In genomic region chrX:107429090-107429489, GRCh38 we compare ENCODE assay signal across 9 cellular contexts. TPM values are rescaled to one million over a fixed set of nuclear protein-coding genes. Genes with fewer than 3 reads are reported as not detected.
DNase-seq lines count a peak whose midpoint lies in the region; ATAC-seq, FAIRE-seq and TF ChIP-seq lines count a peak whose summit lies in the region.
"Had no signal": no experiment of that assay in that cellular context is flagged by ENCODE, and none has a peak within 500 bp of the region (broad histone marks: within the 10 kb centered on the region; RNA-seq: fewer than 3 reads in every experiment).

No MANE protein-coding gene starts in this region.

- no peaks in the 10 kb centered on the region for H3K9me1 ChIP-seq in keratinocyte (ENCODE audit: control insufficient read depth, extremely low read depth, insufficient read depth, low read length)

- H3K9me3 Mint-ChIP-seq in CD4-positive, CD25-positive, alpha-beta regulatory T cell = peaks cover 0 to 2% (median 0%) of the 10 kb centered on the region in 7 donors

- H3K27ac Mint-ChIP-seq in CD4-positive, CD25-positive, alpha-beta regulatory T cell = no peak overlapping the region

- no peaks in the 10 kb centered on the region for H3K27me3 ChIP-seq in CD4-positive, CD25-positive, alpha-beta regulatory T cell (ENCODE audit: control insufficient read depth, insufficient read depth, low read length)
- H3K27me3 ChIP-seq in keratinocyte (ENCODE audit: control insufficient read depth, extremely low read depth, insufficient read depth, low read length) (no peaks in the 10 kb centered on the region), H7 (ENCODE audit: control insufficient read depth, insufficient read depth, low read length) (no peaks in the 10 kb centered on the region)

- no peaks in the 10 kb centered on the region for H3K36me3 ChIP-seq in CD4-positive, CD25-positive, alpha-beta regulatory T cell (ENCODE audit: control insufficient read depth, insufficient read depth, low read length)
- H3K36me3 ChIP-seq in keratinocyte (ENCODE audit: control insufficient read depth in 2 of 2, extremely low read depth in 1 of 2, insufficient read depth in 2 of 2, low read length in 2 of 2) (no peaks in the 10 kb centered on the region), H7 (replicated peaks; ENCODE audit: control insufficient read depth, insufficient read depth, low read length) (no peaks in the 10 kb centered on the region)

- H4K20me1 ChIP-seq in keratinocyte (ENCODE audit: control insufficient read depth, extremely low read depth, insufficient read depth, low read length) = no peaks in the 10 kb centered on the region

- no peak overlapping the region for H3K27ac ChIP-seq in CD4-positive, CD25-positive, alpha-beta regulatory T cell (ENCODE audit: insufficient read depth, low read length, poor library complexity, severe bottlenecking)
- no peak overlapping the region for H3K27ac ChIP-seq in VCaP
- no peak overlapping the region for H3K27ac ChIP-seq in keratinocyte (ENCODE audit: control insufficient read depth, insufficient read depth, low read length)
- H3K27ac ChIP-seq: parathyroid adenoma had no signal

- H3K4me3 Mint-ChIP-seq in CD4-positive, CD25-positive, alpha-beta regulatory T cell = no peak overlapping the region

- no peaks in the 10 kb centered on the region for H3K9me3 ChIP-seq in CD4-positive, CD25-positive, alpha-beta regulatory T cell (ENCODE audit: control insufficient read depth in 2 of 2, low read length in 2 of 2)
- no peaks in the 10 kb centered on the region for H3K9me3 ChIP-seq in keratinocyte (ENCODE audit: control insufficient read depth, low read depth, low read length)

- peak in 2 of 3 donors; percentile 8 to 40 for DNase-seq in CD4-positive, CD25-positive, alpha-beta regulatory T cell
- DNase-seq in GM20000 (ENCODE audit: low spot score) = no peak
- DNase-seq in keratinocyte (ENCODE audit: low read depth, low spot score) = no peak
- DNase-seq in amniotic stem cell (lab: John Stamatoyannopoulos, UW) = no peak
- no peak for DNase-seq in H7

- H3K4me1 ChIP-seq in CD4-positive, CD25-positive, alpha-beta regulatory T cell (ENCODE audit: control insufficient read depth, insufficient read depth, low read length, poor library complexity, severe bottlenecking) = no peaks in the 10 kb centered on the region
- no peaks in the 10 kb centered on the region for H3K4me1 ChIP-seq in keratinocyte (ENCODE audit: control insufficient read depth, extremely low read depth, insufficient read depth, low read length)
- H3K4me1 ChIP-seq: parathyroid adenoma had no signal

- no peak for FAIRE-seq in keratinocyte (lab: Jason Lieb, UNC)

- no peak overlapping the region for H3K4me3 ChIP-seq in CD4-positive, CD25-positive, alpha-beta regulatory T cell (ENCODE audit: low read depth, low read length)
- H3K4me3 ChIP-seq in keratinocyte (ENCODE audit: control insufficient read depth in 2 of 3, extremely low read depth in 1 of 3, insufficient read depth in 2 of 3, low read depth in 1 of 3, low read length in 3 of 3) = no peak overlapping the region
- no peak overlapping the region for H3K4me3 ChIP-seq in H7 (ENCODE audit: insufficient read depth, low read depth, low read length)

- no peak overlapping the region for H3K9ac ChIP-seq in keratinocyte (ENCODE audit: control insufficient read depth, extremely low read depth, insufficient read depth, low read length)
- H3K9ac ChIP-seq: parathyroid adenoma had no signal

- H3K4me1 Mint-ChIP-seq in CD4-positive, CD25-positive, alpha-beta regulatory T cell = no peaks in the 10 kb centered on the region

- no peaks in the 10 kb centered on the region for H3K36me3 Mint-ChIP-seq in CD4-positive, CD25-positive, alpha-beta regulatory T cell

- no peaks in the 10 kb centered on the region for H3K79me2 ChIP-seq in keratinocyte (ENCODE audit: control insufficient read depth, insufficient read depth, low read length)
- H3K79me2 ChIP-seq: parathyroid adenoma had no signal

- no peaks in the 10 kb centered on the region for H3K27me3 Mint-ChIP-seq in CD4-positive, CD25-positive, alpha-beta regulatory T cell

- TF ChIP-seq CTCF in GM20000 (IDR thresholded peaks at IDR 0.05; ENCODE audit: extremely low read depth, missing control alignments) = peak; percentile 9
- peak; percentile 26; the same call in 1 of the 2 replicates for TF ChIP-seq CTCF in VCaP (conservative IDR thresholded peaks at IDR 0.05)
- TF ChIP-seq CTCF in keratinocyte (optimal IDR thresholded peaks at IDR 0.05 in 1 of 3, IDR thresholded peaks at IDR 0.05 in 1 of 3, conservative IDR thresholded peaks at IDR 0.05 in 1 of 3; ENCODE audit: extremely low read depth in 1 of 3, insufficient read depth in 2 of 3, low read length in 3 of 3) = peak in 2 of 3 experiments; percentile 33 to 55

- dilution Hi-C loops in keratinocyte (cut with MboI; ENCODE audit: extremely low pct_ligation_motif_present, low sequenced_read_pairs) = no loop called here

- no peak overlapping the region for H2AFZ ChIP-seq in keratinocyte (ENCODE audit: control insufficient read depth, low read length)
- H2AFZ ChIP-seq: parathyroid adenoma had no signal

- no peak overlapping the region for H3K4me2 ChIP-seq in keratinocyte (ENCODE audit: control insufficient read depth, extremely low read depth, insufficient read depth, low read depth, low read length)

- ATAC-seq in CD4-positive, CD25-positive, alpha-beta regulatory T cell (ENCODE audit: low read depth in 2 of 2) = no peak
- ATAC-seq in GM19023 (IDR thresholded peaks at IDR 0.05; ENCODE audit: unreplicated experiment) = no peak
- ATAC-seq in GM19452 (IDR thresholded peaks at IDR 0.05; ENCODE audit: unreplicated experiment) = no peak

RNA-seq across cellular contexts. Expression of gene FRMPD3, which starts 20.4 kb away (rescaled TPM):
- not detected for total RNA-seq in CD4-positive, CD25-positive, alpha-beta regulatory T cell
- polyA plus RNA-seq in CD4-positive, CD25-positive, alpha-beta regulatory T cell = not detected
- polyA plus RNA-seq in keratinocyte = 0.03 TPM in 1 of 3 replicates, not detected in the others
- polyA plus RNA-seq in keratinocyte (2011; ENCODE audit: low read depth) = not detected
- 0.01 TPM in 2 replicates for polyA plus RNA-seq in keratinocyte (2011; cell fraction: cytosol; rRNA removed)
- 0.03 and 0.05 TPM in 2 replicates for polyA plus RNA-seq in keratinocyte (2011; cell fraction: nucleus; rRNA removed)
- 0.01 and 0.02 TPM in 2 replicates for polyA plus RNA-seq in keratinocyte (2012; ENCODE audit: low replicate concordance)
- polyA minus RNA-seq in keratinocyte = not detected in 3 replicates
- not detected for polyA minus RNA-seq in keratinocyte (2011; cell fraction: cytosol; rRNA and poly(A)+ RNA removed)
- polyA minus RNA-seq in keratinocyte (2011; cell fraction: nucleus; rRNA and poly(A)+ RNA removed) = not detected in 2 replicates
- 0.55 and 1.4 TPM in 2 replicates for total RNA-seq in H7 (2014; rRNA removed; shearing (Covaris generic))

Comparison
In these comparisons a context has a peak if more than half of its experiments do, and no peak if none do; other contexts are left out.
1. DNase-seq: peak in CD4-positive, CD25-positive, alpha-beta regulatory T cell (2 of 3); none in GM20000 (single experiment), keratinocyte (single experiment), amniotic stem cell (single experiment) and H7 (single experiment).
2. Peak in every context shown above with its lines, with median percentiles within 50 percentile points of each other: CTCF ChIP-seq.